In the genomic region with DNA sequence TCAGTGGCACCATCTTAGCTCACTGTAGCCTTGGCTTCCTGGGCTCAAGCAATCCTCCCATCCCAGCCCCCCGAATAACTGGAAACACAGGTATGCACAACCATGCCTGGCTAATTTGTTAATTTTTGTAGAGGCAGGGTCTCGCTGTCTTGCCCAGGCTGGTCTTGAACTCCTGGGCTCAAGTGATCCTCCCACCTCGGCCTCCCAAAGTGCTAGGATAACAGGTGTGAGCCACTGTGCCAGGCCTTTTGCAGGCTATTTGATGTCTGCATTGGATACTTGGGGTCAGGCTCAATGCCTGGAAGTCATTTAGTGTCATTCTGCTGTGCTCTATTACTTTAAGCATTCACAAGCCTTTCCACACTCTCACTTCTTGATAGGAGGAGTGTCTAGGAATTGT, we compare ENCODE assay signal across 21 cellular contexts. TPM values are rescaled to one million over a fixed set of nuclear protein-coding genes. Genes with fewer than 3 reads are reported as not detected.
DNase-seq lines count a peak whose midpoint lies in the region; ATAC-seq and TF ChIP-seq lines count a peak whose summit lies in the region.
"Had no signal": no experiment of that assay in that cellular context is flagged by ENCODE, and none has a peak within 500 bp of the region (broad histone marks: within the 10 kb centered on the region; RNA-seq: fewer than 3 reads in every experiment).

No MANE protein-coding gene starts in this region.

- peak overlapping the region; percentile 52 for H3K9ac ChIP-seq in MM.1S (ENCODE audit: low read length)

- peaks cover 94% of the 10 kb centered on the region for H3K4me1 Mint-ChIP-seq in brain

- H3K27me3 Mint-ChIP-seq in brain: no peaks in the 10 kb centered on the region

- no peak for TF ChIP-seq CTCF in GM12865 (IDR thresholded peaks at IDR 0.05; ENCODE audit: insufficient read depth, low read depth, low read length, missing control alignments)
- TF ChIP-seq CTCF in MM.1S (IDR thresholded peaks at IDR 0.05; ENCODE audit: low read length): no peak
- TF ChIP-seq CTCF in brain (conservative IDR thresholded peaks at IDR 0.05): no peak
- TF ChIP-seq CTCF in stomach (IDR thresholded peaks at IDR 0.05): no peak

- H2AFZ ChIP-seq in MM.1S (ENCODE audit: low read length): no peak overlapping the region

- H4K20me1 ChIP-seq in MM.1S (ENCODE audit: insufficient read depth, low read length): peaks cover 38% of the 10 kb centered on the region

- H3K4me3 ChIP-seq in GM12865 (ENCODE audit: low read depth, low read length) (peak overlapping the region; percentile 25), MM.1S (ENCODE audit: low read length) (peak overlapping the region; percentile 4; the same call in 1 of the 2 replicates), stomach (no peak overlapping the region)
- H3K4me3 ChIP-seq: heart left ventricle, left ventricle myocardium inferior, mucosa of descending colon, SJSA1 had no signal

- H3K4me3 Mint-ChIP-seq in brain: peak overlapping the region in 1 of 5 experiments; percentile 16

- DNase-seq in GM12865 (ENCODE audit: low read depth): no peak
- DNase-seq in MM.1S: peak; percentile 73
- DNase-seq in stomach: no peak
- DNase-seq in NCI-H510A treated with DMSO at 0.1 percent for 48 hours (lab: John Stamatoyannopoulos, UW): no peak
- no peak for DNase-seq in activated CD4-positive, alpha-beta T cell treated with anti-CD3 and anti-CD28 coated beads for 1 hour
- DNase-seq: activated CD4-positive, alpha-beta T cell treated with anti-CD3 and anti-CD28 coated beads, Interleukin-2, amount 50 U/mL, for 4 hours; activated CD8-positive, alpha-beta memory T cell treated with anti-CD3 and anti-CD28 coated beads, Interleukin-2, amount 50 U/mL, for 48 hours; activated effector memory CD4-positive, alpha-beta T cell treated with Interleukin-2 at 50 U/mL for 16 hours; cortex of kidney; H7; left ventricle myocardium inferior; mucosa of descending colon; NCI-H1436 treated with DMSO at 0.1 percent for 48 hours; NCI-H82; stimulated activated CD4-positive, alpha-beta T cell treated with anti-CD3 and anti-CD28 coated beads, Interleukin-4, amount 100 ng/mL, for 24 hours; T-helper 2 cell had no signal

- 85 to 89% (median 88%) methylated on average over 3 of the region's 3 CpGs for WGBS in stomach, 5 donors

- H3K4me1 ChIP-seq in MM.1S (ENCODE audit: low read length) (peaks cover 68% of the 10 kb centered on the region), stomach (peaks cover 48 to 93% (median 72%) of the 10 kb centered on the region in 4 donors)

- H3K27me3 ChIP-seq in MM.1S (replicated peaks; ENCODE audit: insufficient read depth, low read length) (no peaks in the 10 kb centered on the region), stomach (no peaks in the 10 kb centered on the region)
- H3K27me3 ChIP-seq: heart left ventricle, neutrophil, SJSA1 had no signal

- H3K27ac ChIP-seq in MM.1S (ENCODE audit: low read length) (peak overlapping the region; percentile 79), stomach (peak overlapping the region in 3 of 5 donors; percentile 5 to 60 (median 27))
- H3K27ac ChIP-seq: neutrophil, SJSA1 had no signal

- peaks cover 16% of the 10 kb centered on the region for H3K36me3 Mint-ChIP-seq in brain

- H3K36me3 ChIP-seq in MM.1S (replicated peaks; ENCODE audit: insufficient read depth, low read length) (peaks cover under 1% of the 10 kb centered on the region; the same call in 1 of the 2 replicates), stomach (peaks cover 0 to 10% (median 3%) of the 10 kb centered on the region in 4 donors)
- H3K36me3 ChIP-seq: left ventricle myocardium inferior, neutrophil had no signal

- H3K9me2 ChIP-seq in MM.1S (replicated peaks; ENCODE audit: insufficient read depth, low read length): no peaks in the 10 kb centered on the region

- H3K79me2 ChIP-seq in MM.1S (ENCODE audit: low read length): peaks cover 90% of the 10 kb centered on the region

- H3K4me2 ChIP-seq in MM.1S (ENCODE audit: low read depth, low read length): peak overlapping the region; percentile 69

- intact Hi-C loops in stomach (cut with DNase I; ENCODE audit: low total_unique reads): no loop called here

- no peak for TF ChIP-seq EP300 in stomach (IDR thresholded peaks at IDR 0.05)

- H3K9me3 ChIP-seq in MM.1S (replicated peaks; ENCODE audit: insufficient read depth, low read length): no peaks in the 10 kb centered on the region
- H3K9me3 ChIP-seq in stomach: no peaks in the 10 kb centered on the region
- H3K9me3 ChIP-seq: heart left ventricle, left ventricle myocardium inferior, mucosa of descending colon, neutrophil, SJSA1 had no signal

- no peak for ATAC-seq in HG03095 (IDR thresholded peaks at IDR 0.05; ENCODE audit: unreplicated experiment)

- peak overlapping the region in 4 of 5 experiments; percentile 25 to 96 (median 88) for H3K27ac Mint-ChIP-seq in brain

- H3F3A ChIP-seq in MM.1S (ENCODE audit: insufficient read depth, low read length): peaks cover 51% of the 10 kb centered on the region

- H3K9me3 Mint-ChIP-seq in brain: no peaks in the 10 kb centered on the region

- no peak for TF ChIP-seq POLR2A in stomach (IDR thresholded peaks at IDR 0.05)

RNA-seq across cellular contexts. Expression of a gene that starts 17.6 kb away (rescaled TPM):
- 1.3 TPM for polyA plus RNA-seq in brain (ENCODE audit: insufficient read depth, low read depth, low replicate concordance)
- total RNA-seq in stomach: 10 to 100 TPM; 10.1 to 91.1 (median 25.3) TPM
- polyA plus RNA-seq in stomach: 1 to 10 TPM; 2.3 to 3.7 (median 3.4) TPM

Comparison
In these comparisons a context has a peak if more than half of its experiments do, and no peak if none do; other contexts are left out.
1. H3K4me3 ChIP-seq: peak in GM12865 (single experiment) and MM.1S (single experiment); none in stomach (0 of 4).